ENCODE assay signal across 9 cellular contexts in genomic region chr9:21801683-21802417, GRCh38. TPM values are rescaled to one million over a fixed set of nuclear protein-coding genes. Genes with fewer than 3 reads are reported as not detected.
DNase-seq lines count a peak whose midpoint lies in the region; ATAC-seq, FAIRE-seq and TF ChIP-seq lines count a peak whose summit lies in the region.
"Had no signal": no experiment of that assay in that cellular context is flagged by ENCODE, and none has a peak within 500 bp of the region (broad histone marks: within the 10 kb centered on the region; RNA-seq: fewer than 3 reads in every experiment).

No MANE protein-coding gene starts in this region.

- H3K9me3 Mint-ChIP-seq in T-cell, result no peaks in the 10 kb centered on the region

- peak overlapping the region; percentile 99 to 100 (median 99) for H3K4me3 Mint-ChIP-seq in T-cell

- ATAC-seq in GM21423 (IDR thresholded peaks at IDR 0.05; ENCODE audit: unreplicated experiment), result peak; percentile 19
- peak; percentile 2 to 33 (median 14) for ATAC-seq in T-cell (replicated peaks in 1 of 4)
- peak; percentile 81 to 84 for ATAC-seq in lower lobe of right lung
- no peak for ATAC-seq in GM18520 (IDR thresholded peaks at IDR 0.05; ENCODE audit: unreplicated experiment)

- H3K4me2 ChIP-seq in H1 (ENCODE audit: insufficient read depth in 1 of 2, low read depth in 2 of 2, low read length in 2 of 2), result peak overlapping the region; percentile 86 to 89

- FAIRE-seq in H1 (lab: Jason Lieb, UNC), result peak; percentile 36
- FAIRE-seq: colon had no signal

- no peak overlapping the region; the same call in 1 of the 2 replicates for H2AK5ac ChIP-seq in H1 (ENCODE audit: low read depth, low read length)

- H3K23me2 ChIP-seq in H1 (ENCODE audit: low read depth, low read length), result peaks cover 14% of the 10 kb centered on the region

- no peak for TF ChIP-seq RAD21 in H1 (IDR thresholded peaks at IDR 0.05 in 1 of 2, conservative IDR thresholded peaks at IDR 0.05 in 1 of 2; ENCODE audit: low read depth in 2 of 2, low read length in 2 of 2)

- CTCF ChIA-PET in T-cell (lab: Charles Lee), result interaction anchor here (0.7 to 1.1 kb wide), 2 partner anchors 14 to 475 kb away, joined by 3 to 4 read pairs; no protein-coding TSS in a partner anchor
- CTCF ChIA-PET in H1 (lab: Charles Lee; ENCODE audit: partially characterized antibody), result interaction anchor here (0.6 to 1.5 kb wide), 2 partner anchors 13 to 476 kb away, joined by 3 read pairs; no protein-coding TSS in a partner anchor

- H4K5ac ChIP-seq in H1 (ENCODE audit: insufficient read length, low read depth, low read length), result peak overlapping the region; percentile 66

- peak overlapping the region; percentile 89; the same call in 1 of the 2 replicates for H3K27ac ChIP-seq in H1 (ENCODE audit: low read depth, low read length)
- peak overlapping the region; percentile 87 for H3K27ac ChIP-seq in lower lobe of right lung
- H3K27ac ChIP-seq in substantia nigra (ENCODE audit: low read depth, low read length, poor library complexity, severe bottlenecking), result peak overlapping the region; percentile 88

- H3K79me1 ChIP-seq in H1 (ENCODE audit: low read depth, low read length), result peaks cover 11% of the 10 kb centered on the region

- peak overlapping the region; percentile 88 for H2AFZ ChIP-seq in H1 (ENCODE audit: low read length)

- peak; percentile 88 for DNase-seq in ELF-1 (ENCODE audit: low read depth, low spot score)
- peak; percentile 94 for DNase-seq in HT-29 (ENCODE audit: low spot score)
- peak in 2 of 34 experiments; percentile 8 to 15 for DNase-seq in T-cell
- DNase-seq in H1 (ENCODE audit: low read depth in 1 of 2, low spot score in 2 of 2), result peak in 1 of 2 experiments; percentile 80
- DNase-seq in lower lobe of right lung, result peak; percentile 85
- peak in 38 of 49 donors; percentile 16 to 71 (median 46) for DNase-seq in substantia nigra (lab: John Stamatoyannopoulos, UW)

- H3K4me1 Mint-ChIP-seq in T-cell, result peaks cover 41 to 50% (median 42%) of the 10 kb centered on the region in 3 donors

- peak overlapping the region; percentile 82; the same call in 1 of the 2 replicates for H4K8ac ChIP-seq in H1 (ENCODE audit: extremely low read depth, insufficient read depth, low read length)

- H3K79me2 ChIP-seq in H1 (ENCODE audit: control insufficient read depth in 1 of 2, insufficient read depth in 2 of 2, low read length in 2 of 2), result peaks cover 27 to 41% of the 10 kb centered on the region in 2 experiments

- H3K9me3 ChIP-seq in H1 (ENCODE audit: insufficient read depth in 2 of 2, low read depth in 1 of 2, low read length in 1 of 2) (no peaks in the 10 kb centered on the region), lower lobe of right lung (no peaks in the 10 kb centered on the region)

- H3K9ac ChIP-seq in H1 (replicated peaks in 1 of 4; ENCODE audit: extremely low read depth in 1 of 4, low read depth in 3 of 4, low read length in 3 of 4), result peak overlapping the region; percentile 55 to 93 (median 82)

- H2BK12ac ChIP-seq in H1 (ENCODE audit: low read depth, low read length), result peak overlapping the region; percentile 31; the same call in 1 of the 2 replicates

- H2BK5ac ChIP-seq in H1 (ENCODE audit: low read depth, low read length), result peak overlapping the region; percentile 21; the same call in 1 of the 2 replicates

- H3K27ac Mint-ChIP-seq in T-cell, result peak overlapping the region; percentile 92 to 95

- H3K27me3 Mint-ChIP-seq in T-cell, result peaks cover 13 to 20% of the 10 kb centered on the region in 2 donors

- TF ChIP-seq CTCF in H1 (IDR thresholded peaks at IDR 0.05; ENCODE audit: control extremely low read depth in 1 of 3, insufficient read depth in 1 of 3, low read depth in 1 of 3, low read length in 3 of 3) (no peak), lower lobe of right lung (IDR thresholded peaks at IDR 0.05) (no peak)

- peak in 1 of 2 experiments; percentile 7; a peak in 2 of 3 replicates for TF ChIP-seq POLR2A in H1 (IDR thresholded peaks at IDR 0.05; ENCODE audit: control extremely low read depth in 1 of 2, low read depth in 2 of 2, low read length in 2 of 2)

- peaks cover 13 to 16% of the 10 kb centered on the region in 2 experiments for H4K20me1 ChIP-seq in H1 (replicated peaks in 1 of 2; ENCODE audit: control insufficient read depth in 1 of 2, insufficient read depth in 2 of 2, low read length in 2 of 2)

- H3K36me3 Mint-ChIP-seq in T-cell, result peaks cover 7% of the 10 kb centered on the region

- no peaks in the 10 kb centered on the region; a peak in 1 of 7 replicates for H3K27me3 ChIP-seq in H1 (replicated peaks in 1 of 4; ENCODE audit: control insufficient read depth in 3 of 4, extremely low read depth in 1 of 4, insufficient read depth in 3 of 4, low read length in 3 of 4)
- no peaks in the 10 kb centered on the region for H3K27me3 ChIP-seq in lower lobe of right lung (ENCODE audit: low read depth)

- no peak overlapping the region for H3K14ac ChIP-seq in H1 (ENCODE audit: insufficient read length)

- H3K4me1 ChIP-seq in H1 (replicated peaks in 1 of 4; ENCODE audit: control insufficient read depth in 3 of 4, insufficient read depth in 4 of 4, low read length in 3 of 4) (peaks cover 0 to 16% (median 10%) of the 10 kb centered on the region in 4 experiments; a peak in 4 of 7 replicates), lower lobe of right lung (peaks cover 26% of the 10 kb centered on the region)

- H2BK120ac ChIP-seq in H1 (replicated peaks; ENCODE audit: low read depth, low read length), result no peak overlapping the region

- H3K18ac ChIP-seq in H1 (ENCODE audit: extremely low read depth, low read length), result peak overlapping the region; percentile 27

- H2BK20ac ChIP-seq in H1 (ENCODE audit: low read length), result no peak overlapping the region

- no peak overlapping the region for H2BK15ac ChIP-seq in H1 (ENCODE audit: low read length)

- intact Hi-C loops in lower lobe of right lung (cut with DNase I), result loop anchor here (10.0 kb wide), 1 partner anchor 467 kb away; the partner anchor contains the start of gene KLHL9

- TF ChIP-seq EP300 in H1 (IDR thresholded peaks at IDR 0.05; ENCODE audit: borderline replicate concordance in 1 of 2, low read depth in 2 of 2, low read length in 2 of 2), result no peak

- WGBS in H1 (ENCODE audit: extremely low coverage in 1 of 2, insufficient coverage in 1 of 2, insufficient read length in 1 of 2, insufficient replicate concordance in 2 of 2, low coverage in 1 of 2, low lambda C conversion rate in 2 of 2, missing lambda C conversion rate in 1 of 2), 2 experiments, result 6% methylated on average over 37 of the region's 37 CpGs; no CpG with 5 or more reads in 1 of the 2 experiments

- H4K91ac ChIP-seq in H1 (replicated peaks; ENCODE audit: insufficient read length, low read length), result peak overlapping the region; percentile 42

- peak overlapping the region; percentile 42 for H3K56ac ChIP-seq in H1 (replicated peaks; ENCODE audit: insufficient read length, low read depth, low read length)

- H3K4me3 ChIP-seq in H1 (ENCODE audit: extremely low read depth in 1 of 4, insufficient read depth in 2 of 4, low read depth in 3 of 4, low read length in 4 of 4) (peak overlapping the region; percentile 88 to 93 (median 90)), lower lobe of right lung (peak overlapping the region; percentile 92)

- no peak overlapping the region for H3K23ac ChIP-seq in H1 (ENCODE audit: insufficient read length)

- H3K36me3 ChIP-seq in H1 (ENCODE audit: control insufficient read depth in 2 of 4, insufficient read depth in 4 of 4, low read length in 3 of 4) (peaks cover 0 to 6% (median 5%) of the 10 kb centered on the region in 4 experiments; a peak in 4 of 8 replicates), lower lobe of right lung (no peaks in the 10 kb centered on the region)

- POLR2A ChIA-PET in T-cell (lab: Charles Lee), result no interaction called here
- POLR2A ChIA-PET in H1 (lab: Charles Lee; ENCODE audit: partially characterized antibody), result interaction anchor here (0.6 to 4.0 kb wide), 7 partner anchors 9 to 399 kb away, joined by 3 to 28 read pairs (median 3); partner anchors contain the start of gene CDKN2B

- H3K4ac ChIP-seq in H1 (replicated peaks; ENCODE audit: insufficient read length, low read depth, low read length), result no peak overlapping the region

TF ChIP-seq in H1, 55 proteins besides CTCF, POLR2A, EP300 and RAD21 (continues in another document):
- TF ChIP-seq PHF8 (conservative IDR thresholded peaks at IDR 0.05; ENCODE audit: low read depth, low read length) (peak; percentile 81), KDM4A (IDR thresholded peaks at IDR 0.05; ENCODE audit: low read depth, low read length, severe bottlenecking) (peak; percentile 25), KDM5A (IDR thresholded peaks at IDR 0.05; ENCODE audit: low read length) (no peak), NRF1 (IDR thresholded peaks at IDR 0.05; ENCODE audit: low read depth, low read length) (no peak), ASH2L (IDR thresholded peaks at IDR 0.05; ENCODE audit: low read length) (peak; percentile 96), ATF3 (IDR thresholded peaks at IDR 0.05; ENCODE audit: insufficient read depth, low read depth, low read length) (no peak), ZNF274 (IDR thresholded peaks at IDR 0.05; ENCODE audit: borderline replicate concordance, extremely low read depth, low read length) (no peak), CEBPB (IDR thresholded peaks at IDR 0.05; ENCODE audit: low read depth, low read length) (peak; percentile 49), TEAD4 (IDR thresholded peaks at IDR 0.05; ENCODE audit: low read depth, low read length) (peak; percentile 84), TAF7 (optimal IDR thresholded peaks at IDR 0.05; ENCODE audit: borderline replicate concordance, low read depth, low read length) (peak; percentile 33), RBBP5 (IDR thresholded peaks at IDR 0.05; ENCODE audit: borderline replicate concordance, low read depth, low read length) (peak; percentile 77; the same call in 1 of the 2 replicates), KDM1A (IDR thresholded peaks at IDR 0.05; ENCODE audit: borderline replicate concordance, low read length) (no peak), CHD2 (IDR thresholded peaks at IDR 0.05; ENCODE audit: low read length) (peak; percentile 84)

RNA-seq across cellular contexts. Expression of gene MTAP, which starts 0.6 kb away (rescaled TPM):
- 61.9 and 63.5 TPM in 2 replicates for total RNA-seq in HT-29 (2014; rRNA removed; shearing (Covaris generic))
- 10 to 100 TPM; 32.0 to 41.9 (median 34.6) TPM for total RNA-seq in T-cell
- 100 and 107 TPM in 2 replicates for total RNA-seq in H1 (2021; fragmentation: NEBNext Ultra II Directional; extraction: Animal tissue kit (Norgen Biotek cat#: 25700))
- 15.3 and 16.4 TPM in 2 replicates for polyA plus RNA-seq in H1 (2011; rRNA removed)
- 20.4 TPM for polyA plus RNA-seq in H1 (2011; cell fraction: cytosol; rRNA removed)
- 31.7 TPM for polyA plus RNA-seq in H1 (2011; cell fraction: nucleus; rRNA removed)
- 37.6 to 55.5 TPM (median 45.6 TPM) in 4 replicates for polyA plus RNA-seq in H1 (2012, experiment 1 of 2)
- polyA plus RNA-seq in H1 (2012, experiment 2 of 2), result 8.7 TPM
- polyA plus RNA-seq in H1 (2013, experiment 1 of 2), result 46.7 TPM
- 42.2 TPM for polyA plus RNA-seq in H1 (2013, experiment 2 of 2)
- 70.8 and 79.0 TPM in 2 replicates for polyA minus RNA-seq in H1 (2011; rRNA and poly(A)+ RNA removed)
- 30.6 TPM for polyA minus RNA-seq in H1 (2011; cell fraction: cytosol; rRNA and poly(A)+ RNA removed)
- polyA minus RNA-seq in H1 (2011; cell fraction: nucleus; rRNA and poly(A)+ RNA removed), result 110 TPM
- total RNA-seq in lower lobe of right lung, result 35.2 TPM
